Comparison of ENCODE assay signal across 11 cellular contexts in genomic region chr6:35610830-35611229, GRCh38.
DNase-seq lines count a peak whose midpoint lies in the region; TF ChIP-seq lines count a peak whose summit lies in the region.
"Had no signal": no experiment of that assay in that cellular context is flagged by ENCODE, and none has a peak within 500 bp of the region (broad histone marks: within the 10 kb centered on the region; RNA-seq: fewer than 3 reads in every experiment).

No MANE protein-coding gene starts in this region.

- intact Hi-C loops in adrenal gland (cut with DNase I) = no loop called here
- intact Hi-C loops in transverse colon (cut with DNase I; ENCODE audit: low total_unique reads) = no loop called here

- in situ Hi-C loops in transverse colon (cut with MboI; ENCODE audit: low pct_ligation_motif_present in 1 of 4, low pct_unique_long_range_greater_than_20kb in 1 of 4, low sequenced_read_pairs in 3 of 4) = no loop called here

- no peaks in the 10 kb centered on the region for H3K27me3 Mint-ChIP-seq in activated naive CD4-positive, alpha-beta T cell treated with anti-CD3 and anti-CD28 coated beads, Interleukin-2, amount 10 ng/mL, durations not matched to agents 7 days and 5 days
- no peaks in the 10 kb centered on the region for H3K27me3 Mint-ChIP-seq in mesothelial cell of epicardium (ENCODE audit: low read depth)

- no peak overlapping the region for H3K4me3 ChIP-seq in adrenal gland
- H3K4me3 ChIP-seq in transverse colon = no peak overlapping the region

- H3K4me1 ChIP-seq in adrenal gland (replicated peaks in 1 of 2) (peaks cover 25 to 57% of the 10 kb centered on the region in 2 donors), transverse colon (no peaks in the 10 kb centered on the region)

- H3K36me3 Mint-ChIP-seq in activated naive CD4-positive, alpha-beta T cell treated with anti-CD3 and anti-CD28 coated beads, Interleukin-2, amount 10 ng/mL, durations not matched to agents 7 days and 5 days = peaks cover 80% of the 10 kb centered on the region
- no peaks in the 10 kb centered on the region for H3K36me3 Mint-ChIP-seq in mesothelial cell of epicardium

- H3K9me3 ChIP-seq in adrenal gland (replicated peaks in 1 of 3) = no peaks in the 10 kb centered on the region
- no peaks in the 10 kb centered on the region for H3K9me3 ChIP-seq in transverse colon

- peaks cover 3% of the 10 kb centered on the region for H3K9me3 Mint-ChIP-seq in activated naive CD4-positive, alpha-beta T cell treated with anti-CD3 and anti-CD28 coated beads, Interleukin-2, amount 10 ng/mL, durations not matched to agents 7 days and 5 days
- H3K9me3 Mint-ChIP-seq in mesothelial cell of epicardium = no peaks in the 10 kb centered on the region

- peaks cover 0 to 48% of the 10 kb centered on the region in 2 donors for H3K36me3 ChIP-seq in adrenal gland (replicated peaks in 1 of 2)
- peaks cover 0 to 79% (median 28%) of the 10 kb centered on the region in 4 donors for H3K36me3 ChIP-seq in transverse colon

- H3K27ac ChIP-seq in adrenal gland (peak overlapping the region in 3 of 5 donors; percentile 33 to 48 (median 47)), transverse colon (peak overlapping the region in 3 of 4 donors; percentile 19 to 39 (median 22))

- whole genome bisulfite sequencing in adrenal gland, 4 donors = 93 to 96% (median 96%) methylated on average over 3 of the region's 3 CpGs
- WGBS in transverse colon (ENCODE audit: low coverage in 1 of 2), 2 donors = 94 to 100% methylated on average over 2 to 3 of the region's 3 CpGs

- H3K27me3 ChIP-seq in adrenal gland = no peaks in the 10 kb centered on the region
- no peaks in the 10 kb centered on the region for H3K27me3 ChIP-seq in transverse colon

- TF ChIP-seq POLR2A in adrenal gland (IDR thresholded peaks at IDR 0.05) (no peak), transverse colon (IDR thresholded peaks at IDR 0.05) (no peak)

- CTCF ChIA-PET in activated naive CD4-positive, alpha-beta T cell treated with anti-CD3 and anti-CD28 coated beads, Interleukin-2, amount 10 ng/mL, durations not matched to agents 7 days and 5 days (lab: Charles Lee) = interaction anchor here (0.6 to 1.1 kb wide), 2 partner anchors 10 to 19 kb away, joined by 3 read pairs; no protein-coding TSS in a partner anchor

- H3K4me3 Mint-ChIP-seq in activated naive CD4-positive, alpha-beta T cell treated with anti-CD3 and anti-CD28 coated beads, Interleukin-2, amount 10 ng/mL, durations not matched to agents 7 days and 5 days = no peak overlapping the region
- H3K4me3 Mint-ChIP-seq in mesothelial cell of epicardium = no peak overlapping the region
- H3K4me3 Mint-ChIP-seq: neural crest cell had no signal

- H3K4me1 Mint-ChIP-seq in activated naive CD4-positive, alpha-beta T cell treated with anti-CD3 and anti-CD28 coated beads, Interleukin-2, amount 10 ng/mL, durations not matched to agents 7 days and 5 days = peaks cover 50% of the 10 kb centered on the region
- peaks cover 21% of the 10 kb centered on the region for H3K4me1 Mint-ChIP-seq in mesothelial cell of epicardium
- H3K4me1 Mint-ChIP-seq: neural crest cell had no signal

- peak overlapping the region; percentile 34 for H3K27ac Mint-ChIP-seq in activated naive CD4-positive, alpha-beta T cell treated with anti-CD3 and anti-CD28 coated beads, Interleukin-2, amount 10 ng/mL, durations not matched to agents 7 days and 5 days
- H3K27ac Mint-ChIP-seq in mesothelial cell of epicardium = peak overlapping the region; percentile 86

- no peak for DNase-seq in activated naive CD4-positive, alpha-beta T cell treated with anti-CD3 and anti-CD28 coated beads, Interleukin-2, amount 10 ng/mL, durations not matched to agents 7 days and 5 days
- DNase-seq in activated naive CD4-positive, alpha-beta T cell (lab: John Stamatoyannopoulos, UW) = no peak
- no peak for DNase-seq in adrenal gland
- no peak for DNase-seq in mesothelial cell of epicardium (ENCODE audit: low spot score in 2 of 2, unreplicated experiment in 2 of 2)
- DNase-seq in transverse colon = no peak
- no peak for DNase-seq in NCI-H226
- DNase-seq in LoVo (ENCODE audit: low spot score) = no peak
- no peak for DNase-seq in DMS79 (lab: John Stamatoyannopoulos, UW)
- DNase-seq: NCI-H1105, NCI-H510A had no signal

- TF ChIP-seq CTCF in adrenal gland (IDR thresholded peaks at IDR 0.05) (no peak), mesothelial cell of epicardium (IDR thresholded peaks at IDR 0.05; ENCODE audit: unreplicated experiment) (no peak), transverse colon (IDR thresholded peaks at IDR 0.05) (no peak)

- TF ChIP-seq EP300 in transverse colon (IDR thresholded peaks at IDR 0.05; ENCODE audit: low read depth) = no peak
